In genomic region chr5:41270423-41271251, GRCh38 we compare ENCODE assay signal across 8 cellular contexts. TPM values are rescaled to one million over a fixed set of nuclear protein-coding genes. Genes with fewer than 3 reads are reported as not detected.
DNase-seq lines count a peak whose midpoint lies in the region; ATAC-seq and TF ChIP-seq lines count a peak whose summit lies in the region.

No MANE protein-coding gene starts in this region.

- no peaks in the 10 kb centered on the region for H3K36me3 ChIP-seq in esophagus squamous epithelium
- H3K36me3 ChIP-seq in neural cell (ENCODE audit: insufficient read depth, low read length): no peaks in the 10 kb centered on the region

- peaks cover 0 to 2% (median 0%) of the 10 kb centered on the region in 5 donors for H3K27me3 Mint-ChIP-seq in naive thymus-derived CD8-positive, alpha-beta T cell

- no peaks in the 10 kb centered on the region for H4K20me1 ChIP-seq in neural cell (ENCODE audit: insufficient read depth)

- H2AFZ ChIP-seq in neural cell (ENCODE audit: low read depth, low read length): no peak overlapping the region

- POLR2A ChIA-PET in naive thymus-derived CD8-positive, alpha-beta T cell (lab: Charles Lee): no interaction called here

- no peaks in the 10 kb centered on the region for H3K9me3 Mint-ChIP-seq in naive thymus-derived CD8-positive, alpha-beta T cell

- H3K9me3 ChIP-seq in esophagus squamous epithelium: no peaks in the 10 kb centered on the region
- no peaks in the 10 kb centered on the region for H3K9me3 ChIP-seq in neural cell (ENCODE audit: low read length)

- H3K27ac Mint-ChIP-seq in naive thymus-derived CD8-positive, alpha-beta T cell: no peak overlapping the region

- TF ChIP-seq POLR2A in esophagus squamous epithelium (IDR thresholded peaks at IDR 0.05): no peak

- no peak overlapping the region for H3K9ac ChIP-seq in neural cell (ENCODE audit: low read length)

- TF ChIP-seq EP300 in neural cell (conservative IDR thresholded peaks at IDR 0.05; ENCODE audit: poor library complexity, severe bottlenecking): no peak

- H3K4me1 ChIP-seq in esophagus squamous epithelium: no peaks in the 10 kb centered on the region

- H3F3A ChIP-seq in neural cell (ENCODE audit: insufficient read depth, low read length, poor library complexity, severe bottlenecking): no peaks in the 10 kb centered on the region

- peak; percentile 84 for ATAC-seq in GM19452 (IDR thresholded peaks at IDR 0.05; ENCODE audit: unreplicated experiment)
- no peak for ATAC-seq in naive thymus-derived CD8-positive, alpha-beta T cell

- no peaks in the 10 kb centered on the region for H3K9me2 ChIP-seq in neural cell (ENCODE audit: insufficient read depth, low read length)

- 55 to 57% methylated on average over 2 of the region's 2 CpGs for WGBS in esophagus squamous epithelium, 2 donors

- no peaks in the 10 kb centered on the region for H3K4me1 Mint-ChIP-seq in naive thymus-derived CD8-positive, alpha-beta T cell

- H3K4me3 ChIP-seq in esophagus squamous epithelium (no peak overlapping the region), neural cell (ENCODE audit: low read length) (no peak overlapping the region)

- no peak overlapping the region for H3K4me2 ChIP-seq in neural cell (ENCODE audit: low read length)

- peak; percentile 74 for TF ChIP-seq RAD21 in neural cell (conservative IDR thresholded peaks at IDR 0.05)

- intact Hi-C loops in esophagus squamous epithelium (cut with DNase I): no loop called here

- H3K4me3 Mint-ChIP-seq in naive thymus-derived CD8-positive, alpha-beta T cell: no peak overlapping the region

- H3K27ac ChIP-seq in esophagus squamous epithelium: no peak overlapping the region
- H3K27ac ChIP-seq in neural cell (ENCODE audit: low read length): no peak overlapping the region

- no peaks in the 10 kb centered on the region for H3K79me2 ChIP-seq in neural cell (replicated peaks; ENCODE audit: insufficient read depth, low read length)

- no peaks in the 10 kb centered on the region for H3K36me3 Mint-ChIP-seq in naive thymus-derived CD8-positive, alpha-beta T cell

- TF ChIP-seq CTCF in esophagus squamous epithelium (IDR thresholded peaks at IDR 0.05): peak in 5 of 6 experiments; percentile 24 to 48 (median 27)
- TF ChIP-seq CTCF in neural cell (IDR thresholded peaks at IDR 0.05; ENCODE audit: poor library complexity, severe bottlenecking): peak; percentile 66

- DNase-seq in DMS53 (lab: John Stamatoyannopoulos, UW) (peak; percentile 64), HK-2 (ENCODE audit: unreplicated experiment) (peak; percentile 11), RPMI7951 (ENCODE audit: low read depth) (peak; percentile 46), esophagus squamous epithelium (lab: John Stamatoyannopoulos, UW) (no peak)
- no peak for DNase-seq in naive thymus-derived CD8-positive, alpha-beta T cell
- DNase-seq in activated CD8-positive, alpha-beta memory T cell treated with anti-CD3 and anti-CD28 coated beads for 24 hours: no peak

- H3K27me3 ChIP-seq in esophagus squamous epithelium (no peaks in the 10 kb centered on the region), neural cell (ENCODE audit: insufficient read depth, low read depth, low read length) (no peaks in the 10 kb centered on the region)

TF ChIP-seq in neural cell, 6 proteins besides CTCF, POLR2A, EP300 and RAD21:
- peak; percentile 80 for TF ChIP-seq SMC3 (conservative IDR thresholded peaks at IDR 0.05; ENCODE audit: poor library complexity)
- TF ChIP-seq REST (IDR thresholded peaks at IDR 0.05; ENCODE audit: borderline replicate concordance): no peak
- no peak for TF ChIP-seq TAF1 (IDR thresholded peaks at IDR 0.05; ENCODE audit: low read depth)
- no peak for TF ChIP-seq EZH2 (IDR thresholded peaks at IDR 0.05; ENCODE audit: borderline replicate concordance, insufficient read depth, low read length, poor library complexity, severe bottlenecking)

RNA-seq across cellular contexts. Expression of gene C6, which starts 57.3 kb away (rescaled TPM):
- total RNA-seq in RPMI7951 (2014; rRNA removed; shearing (Covaris generic)): not detected in 2 replicates
- under 1 TPM in 2 of 4 donors, not detected in 2; 0.57 to 0.67 TPM for total RNA-seq in esophagus squamous epithelium
- 1.1 and 2.6 TPM in 2 replicates for polyA plus RNA-seq in neural cell
- 0.46 and 1.2 TPM in 2 replicates for polyA minus RNA-seq in neural cell
- not detected for total RNA-seq in naive thymus-derived CD8-positive, alpha-beta T cell
- not detected for polyA plus RNA-seq in naive thymus-derived CD8-positive, alpha-beta T cell

Comparison
In these comparisons a context has a peak if more than half of its experiments do, and no peak if none do; other contexts are left out.
1. DNase-seq: peak in DMS53 (single experiment), HK-2 (single experiment) and RPMI7951 (single experiment); none in esophagus squamous epithelium (single experiment), naive thymus-derived CD8-positive, alpha-beta T cell (0 of 10) and activated CD8-positive, alpha-beta memory T cell treated with anti-CD3 and anti-CD28 coated beads for 24 hours (single experiment).